In the genomic region with DNA sequence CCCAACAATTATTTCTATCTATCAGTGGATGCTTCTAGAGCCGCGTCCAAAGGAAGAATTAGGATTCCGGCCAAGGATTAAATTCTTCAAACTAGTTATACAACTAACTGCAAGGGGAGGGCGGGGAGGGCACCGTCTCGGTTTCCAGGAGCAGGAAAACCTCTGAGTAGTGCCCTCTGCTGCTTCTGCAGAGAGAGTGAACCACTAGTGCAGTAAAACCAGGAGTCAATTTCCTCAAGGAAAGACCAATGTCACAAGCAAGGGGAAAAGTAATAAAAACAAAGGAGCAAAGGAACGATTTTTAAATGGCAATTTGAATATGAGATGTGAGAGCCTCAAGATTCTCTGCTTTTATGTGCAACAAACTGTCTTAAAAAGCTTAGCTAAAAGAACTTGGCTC, we compare ENCODE assay signal across 9 cellular contexts. TPM values are rescaled to one million over a fixed set of nuclear protein-coding genes. Genes with fewer than 3 reads are reported as not detected.
A peak's percentile ranks its signal among the peaks of the same experiment; 100 is the strongest.
DNase-seq lines count a peak whose midpoint lies in the region; ATAC-seq lines count a peak whose summit lies in the region.
"Had no signal": no experiment of that assay in that cellular context is flagged by ENCODE, and none has a peak within 500 bp of the region (broad histone marks: within the 10 kb centered on the region; RNA-seq: fewer than 3 reads in every experiment).

No MANE protein-coding gene starts in this region.

- H2AK5ac ChIP-seq in mesenchymal stem cell (ENCODE audit: low read length, severe bottlenecking), result no peak overlapping the region

- no peaks in the 10 kb centered on the region for H3K4me1 ChIP-seq in mesenchymal stem cell (ENCODE audit: control insufficient read depth, insufficient read depth, low read depth, low read length)

- H3K27ac ChIP-seq in mesenchymal stem cell (ENCODE audit: low read length, poor library complexity, severe bottlenecking), result no peak overlapping the region

- no peak overlapping the region for H3K14ac ChIP-seq in mesenchymal stem cell (ENCODE audit: low read length in 2 of 2)

- no peaks in the 10 kb centered on the region for H3K36me3 ChIP-seq in mesenchymal stem cell (ENCODE audit: control insufficient read depth in 1 of 2, insufficient read depth in 2 of 2, low read depth in 1 of 2, low read length in 2 of 2)

- no peak overlapping the region for H3K4ac ChIP-seq in mesenchymal stem cell (ENCODE audit: low read depth in 1 of 2, low read length in 2 of 2)

- H2BK5ac ChIP-seq in mesenchymal stem cell (ENCODE audit: low read depth, low read length, poor library complexity, severe bottlenecking), result no peak overlapping the region

- no peak overlapping the region for H4K91ac ChIP-seq in mesenchymal stem cell (ENCODE audit: low read length)

- H2BK15ac ChIP-seq in mesenchymal stem cell (ENCODE audit: low read depth, poor library complexity, severe bottlenecking), result no peak overlapping the region

- no peaks in the 10 kb centered on the region for H3K27me3 ChIP-seq in mesenchymal stem cell (ENCODE audit: control insufficient read depth in 1 of 2, insufficient read depth in 1 of 2, low read length in 2 of 2)

- H3K4me2 ChIP-seq in mesenchymal stem cell (ENCODE audit: low read length, poor library complexity, severe bottlenecking), result no peak overlapping the region

- H3K9me3 ChIP-seq in mesenchymal stem cell (ENCODE audit: control insufficient read depth, low read length), result no peaks in the 10 kb centered on the region

- WGBS in mesenchymal stem cell, result 15% methylated on average over 7 of the region's 7 CpGs

- H3K18ac ChIP-seq in mesenchymal stem cell (ENCODE audit: low read depth in 1 of 2, low read length in 2 of 2), result no peak overlapping the region

- no peak overlapping the region for H2BK120ac ChIP-seq in mesenchymal stem cell (ENCODE audit: low read depth, low read length)

- DNase-seq in AG08395 (ENCODE audit: low spot score), result peak; percentile 71
- DNase-seq in Kasumi-1 (lab: John Stamatoyannopoulos, UW), result peak; percentile 45 to 47
- DNase-seq in dermis blood vessel endothelial cell, result peak; percentile 77
- DNase-seq in mesenchymal stem cell, result peak; percentile 50
- no peak for DNase-seq in NCI-H1694 (lab: John Stamatoyannopoulos, UW)
- DNase-seq in activated CD4-positive, alpha-beta T cell treated with anti-CD3 and anti-CD28 coated beads for 4 hours, result no peak
- no peak for DNase-seq in DMS79 (lab: John Stamatoyannopoulos, UW)
- DNase-seq: KBM-7 had no signal

- no peaks in the 10 kb centered on the region for H3K79me1 ChIP-seq in mesenchymal stem cell (replicated peaks; ENCODE audit: low read length, poor library complexity, severe bottlenecking)

- no peak overlapping the region for H3K4me3 ChIP-seq in mesenchymal stem cell (ENCODE audit: insufficient read depth in 1 of 2, low read depth in 1 of 2, low read length in 2 of 2)

- H2BK12ac ChIP-seq in mesenchymal stem cell (ENCODE audit: low read length in 2 of 2), result no peak overlapping the region

- H4K8ac ChIP-seq in mesenchymal stem cell (ENCODE audit: low read length), result no peak overlapping the region

- no peak for ATAC-seq in GM18861 (IDR thresholded peaks at IDR 0.05; ENCODE audit: unreplicated experiment)

- H3K23ac ChIP-seq in mesenchymal stem cell (ENCODE audit: low read length in 2 of 2), result no peak overlapping the region

- no peak overlapping the region for H2AFZ ChIP-seq in mesenchymal stem cell (ENCODE audit: low read depth, low read length)

- H3K9ac ChIP-seq in mesenchymal stem cell (ENCODE audit: low read length), result peak overlapping the region; percentile 28

RNA-seq across cellular contexts. Expression of a gene that starts 16.5 kb away (rescaled TPM):
- total RNA-seq in dermis blood vessel endothelial cell, result 48.2 and 65.5 TPM in 2 replicates
- polyA plus RNA-seq in mesenchymal stem cell (2013, experiment 1 of 2), result 57.8 TPM
- polyA plus RNA-seq in mesenchymal stem cell (2013, experiment 2 of 2), result 59.2 TPM

RNA-seq across cellular contexts. Expression of a gene that starts 43.1 kb away (rescaled TPM):
- total RNA-seq in dermis blood vessel endothelial cell, result 0.51 and 1.2 TPM in 2 replicates
- 2.8 TPM for polyA plus RNA-seq in mesenchymal stem cell (2013, experiment 1 of 2)
- polyA plus RNA-seq in mesenchymal stem cell (2013, experiment 2 of 2), result 3.2 TPM

RNA-seq across cellular contexts. Expression of a gene that starts 53.9 kb away (rescaled TPM):
- 0.14 and 0.51 TPM in 2 replicates for total RNA-seq in dermis blood vessel endothelial cell
- 0.14 TPM for polyA plus RNA-seq in mesenchymal stem cell (2013, experiment 1 of 2)
- polyA plus RNA-seq in mesenchymal stem cell (2013, experiment 2 of 2), result 0.11 TPM

Comparison
In these comparisons a context has a peak if more than half of its experiments do, and no peak if none do; other contexts are left out.
1. DNase-seq: peak in AG08395 (single experiment), Kasumi-1 (2 of 2), dermis blood vessel endothelial cell (single experiment) and mesenchymal stem cell (single experiment); none in NCI-H1694 (single experiment), activated CD4-positive, alpha-beta T cell treated with anti-CD3 and anti-CD28 coated beads for 4 hours (0 of 2) and DMS79 (single experiment).